ENCODE assay signal across 5 cellular contexts in genomic region chr3:143274291-143274690, GRCh38.
"Had no signal": no experiment of that assay in that cellular context is flagged by ENCODE, and none has a peak within 500 bp of the region (broad histone marks: within the 10 kb centered on the region; RNA-seq: fewer than 3 reads in every experiment).

No MANE protein-coding gene starts in this region.

- H3K9me3 Mint-ChIP-seq: IgD-negative memory B cell had no signal

- H3K27ac Mint-ChIP-seq: IgD-negative memory B cell had no signal

- H3K27me3 Mint-ChIP-seq: IgD-negative memory B cell had no signal

- ATAC-seq: HepG2, K562 had no signal

- H3K4me1 Mint-ChIP-seq: IgD-negative memory B cell had no signal

- H3K4me3 Mint-ChIP-seq: IgD-negative memory B cell had no signal

- DNase-seq: IMR-90, KBM-7 had no signal
